In the genomic region with DNA sequence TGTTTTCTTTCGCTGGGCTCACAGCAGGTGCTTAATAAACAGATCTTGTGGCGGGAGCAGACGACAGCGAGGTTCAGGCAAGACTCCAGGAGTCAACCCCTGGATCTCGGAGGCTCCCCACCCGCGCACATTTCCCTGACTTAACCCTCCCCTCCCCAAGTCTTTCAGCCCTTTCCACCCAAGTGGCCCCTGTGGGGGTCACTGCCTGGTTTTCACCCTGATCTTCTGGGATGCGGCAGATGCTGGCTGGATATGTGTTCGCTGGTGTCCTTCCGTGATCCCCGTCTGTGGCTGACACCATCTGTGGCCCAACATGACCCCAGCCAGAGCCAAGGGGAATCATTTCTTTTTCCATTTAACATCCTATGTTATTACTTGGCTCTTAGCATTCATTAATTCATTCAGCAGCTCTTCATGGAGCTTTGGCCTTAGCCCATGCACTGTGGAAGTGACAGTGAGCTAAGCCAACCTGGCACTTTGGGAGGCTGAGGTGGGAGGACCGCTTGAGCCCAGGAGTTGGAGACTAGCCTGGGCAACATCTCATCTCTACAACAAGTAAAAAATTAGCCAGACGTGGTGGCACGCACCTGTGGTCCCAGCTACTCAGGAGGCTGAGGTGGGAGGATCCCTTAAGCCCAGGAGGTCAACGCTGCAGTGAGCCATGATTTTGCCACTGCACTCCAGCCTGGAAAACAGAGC, we compare ENCODE assay signal across 8 cellular contexts. TPM values are rescaled to one million over a fixed set of nuclear protein-coding genes. Genes with fewer than 3 reads are reported as not detected.
DNase-seq lines count a peak whose midpoint lies in the region; TF ChIP-seq lines count a peak whose summit lies in the region.
"Not testable (repeated sequence)": the region's sequence is repeated elsewhere in the genome, so short reads cannot be mapped to it uniquely, and the experiment has no call there.
"Had no signal": no experiment of that assay in that cellular context is flagged by ENCODE, and none has a peak within 500 bp of the region (broad histone marks: within the 10 kb centered on the region; RNA-seq: fewer than 3 reads in every experiment).

No MANE protein-coding gene starts in this region.

- not testable (repeated sequence) for H3K9me3 Mint-ChIP-seq in activated CD4-positive, alpha-beta T cell treated with anti-CD3 and anti-CD28 coated beads, Interleukin-2, amount 10 ng/mL, durations not matched to agents 24 days and 14 days; brain

- peak overlapping the region; percentile 66 for H3K4me3 ChIP-seq in fibroblast of pulmonary artery (replicated peaks; ENCODE audit: low read depth, low read length)
- not testable (repeated sequence) for H3K4me3 ChIP-seq in mucosa of stomach (ENCODE audit: low read length)
- peak overlapping the region; percentile 77 to 95 (median 93) for H3K4me3 ChIP-seq in skeletal muscle tissue (ENCODE audit: low read length in 3 of 3)

- peak overlapping the region; percentile 94 for H3K4me3 Mint-ChIP-seq in activated CD4-positive, alpha-beta T cell treated with anti-CD3 and anti-CD28 coated beads, Interleukin-2, amount 10 ng/mL, durations not matched to agents 24 days and 14 days
- H3K4me3 Mint-ChIP-seq in brain, result peak overlapping the region; percentile 75 to 88 (median 81)

- not testable (repeated sequence) for H3K36me3 Mint-ChIP-seq in activated CD4-positive, alpha-beta T cell treated with anti-CD3 and anti-CD28 coated beads, Interleukin-2, amount 10 ng/mL, durations not matched to agents 24 days and 14 days (ENCODE audit: low read depth); brain

- intact Hi-C loops in activated CD4-positive, alpha-beta T cell treated with anti-CD3 and anti-CD28 coated beads, Interleukin-2, amount 10 ng/mL, durations not matched to agents 24 days and 14 days (cut with micrococcal nuclease), result loop anchor here (5.0 kb wide), 1 partner anchor 97 kb away; a partner anchor contains a TSS

- H3K27ac Mint-ChIP-seq in activated CD4-positive, alpha-beta T cell treated with anti-CD3 and anti-CD28 coated beads, Interleukin-2, amount 10 ng/mL, durations not matched to agents 24 days and 14 days, result peak overlapping the region; percentile 89
- peak overlapping the region; percentile 75 to 94 (median 88) for H3K27ac Mint-ChIP-seq in brain

- not testable (repeated sequence) for H3K27me3 ChIP-seq in mucosa of stomach (ENCODE audit: control insufficient read depth, insufficient read depth, low read length); skeletal muscle tissue (ENCODE audit: control insufficient read depth in 3 of 3, insufficient read depth in 3 of 3, low read length in 3 of 3)

- peak overlapping the region; percentile 73 for H3K27ac ChIP-seq in skeletal muscle tissue (ENCODE audit: low read depth, low read length)

- not testable (repeated sequence) for H3K9me3 ChIP-seq in ES-I3 (ENCODE audit: control insufficient read depth, insufficient read depth, low read length); mucosa of stomach (ENCODE audit: control insufficient read depth, low read length); skeletal muscle tissue (ENCODE audit: control insufficient read depth in 3 of 3, low read length in 3 of 3)

- peak; percentile 29 for DNase-seq in NCI-H446 treated with DMSO at 0.1 percent for 48 hours (lab: John Stamatoyannopoulos, UW)
- DNase-seq in activated CD4-positive, alpha-beta T cell treated with anti-CD3 and anti-CD28 coated beads, Interleukin-2, amount 10 ng/mL, durations not matched to agents 24 days and 14 days; fibroblast of pulmonary artery (ENCODE audit: low read depth): not testable (repeated sequence)

- H3K36me3 ChIP-seq in ES-I3 (ENCODE audit: insufficient read depth, low read length); mucosa of stomach (ENCODE audit: control insufficient read depth, insufficient read depth, low read length); skeletal muscle tissue (ENCODE audit: control insufficient read depth in 3 of 3, insufficient read depth in 3 of 3, low read length in 3 of 3): not testable (repeated sequence)

- H3K4me1 Mint-ChIP-seq in activated CD4-positive, alpha-beta T cell treated with anti-CD3 and anti-CD28 coated beads, Interleukin-2, amount 10 ng/mL, durations not matched to agents 24 days and 14 days, result peaks cover 26% of the 10 kb centered on the region
- H3K4me1 Mint-ChIP-seq in brain, result peaks cover 31% of the 10 kb centered on the region

- not testable (repeated sequence) for H3K27me3 Mint-ChIP-seq in activated CD4-positive, alpha-beta T cell treated with anti-CD3 and anti-CD28 coated beads, Interleukin-2, amount 10 ng/mL, durations not matched to agents 24 days and 14 days; brain

- not testable (repeated sequence) for H3K4me1 ChIP-seq in ES-I3 (ENCODE audit: insufficient read depth, low read length); mucosa of stomach (ENCODE audit: control insufficient read depth, insufficient read depth, low read length)
- peaks cover 9 to 37% (median 28%) of the 10 kb centered on the region in 3 donors for H3K4me1 ChIP-seq in skeletal muscle tissue (ENCODE audit: control insufficient read depth in 3 of 3, insufficient read depth in 3 of 3, low read length in 3 of 3)

- TF ChIP-seq CTCF in brain (conservative IDR thresholded peaks at IDR 0.05); fibroblast of pulmonary artery (IDR thresholded peaks at IDR 0.05; ENCODE audit: low read length, missing control alignments): not testable (repeated sequence)

- H3K9ac ChIP-seq in ES-I3 (ENCODE audit: low read depth, low read length), result peak overlapping the region; percentile 98; the same call in 1 of the 2 replicates
- H3K9ac ChIP-seq in mucosa of stomach (ENCODE audit: low read length), result peak overlapping the region; percentile 64
- H3K9ac ChIP-seq in skeletal muscle tissue (ENCODE audit: low read depth in 1 of 3, low read length in 3 of 3), result peak overlapping the region in 2 of 3 donors; percentile 87 to 99

RNA-seq across cellular contexts. Expression of a gene that starts 6.7 kb away (rescaled TPM):
- 23.4 and 27.0 TPM in 2 replicates for total RNA-seq in activated CD4-positive, alpha-beta T cell treated with anti-CD3 and anti-CD28 coated beads, Interleukin-2, amount 10 ng/mL, durations not matched to agents 24 days and 14 days
- 29.1 TPM for polyA plus RNA-seq in brain (ENCODE audit: insufficient read depth, low read depth, low replicate concordance)
- total RNA-seq in skeletal muscle tissue, result 6.8 TPM

RNA-seq across cellular contexts. Expression of a gene that starts 19.3 kb away (rescaled TPM):
- total RNA-seq in activated CD4-positive, alpha-beta T cell treated with anti-CD3 and anti-CD28 coated beads, Interleukin-2, amount 10 ng/mL, durations not matched to agents 24 days and 14 days, result 1,962 and 2,189 TPM in 2 replicates
- not detected for polyA plus RNA-seq in brain (ENCODE audit: insufficient read depth, low read depth, low replicate concordance)
- total RNA-seq in skeletal muscle tissue, result under 0.01 TPM
- polyA plus RNA-seq: right cardiac atrium had no signal

Comparison
In these comparisons a context has a peak if more than half of its experiments do, and no peak if none do; other contexts are left out.
1. RNA of a gene that starts 19.3 kb away (total RNA-seq): 1,962 to 2,189 TPM in activated CD4-positive, alpha-beta T cell treated with anti-CD3 and anti-CD28 coated beads, Interleukin-2, amount 10 ng/mL, durations not matched to agents 24 days and 14 days; under 0.01 TPM in skeletal muscle tissue (single experiment); every median in the first group is over 1,000 times any median in the second.
2. Peak in every context shown above with its lines, with median percentiles within 50 percentile points of each other: H3K9ac ChIP-seq.